In the genomic region with DNA sequence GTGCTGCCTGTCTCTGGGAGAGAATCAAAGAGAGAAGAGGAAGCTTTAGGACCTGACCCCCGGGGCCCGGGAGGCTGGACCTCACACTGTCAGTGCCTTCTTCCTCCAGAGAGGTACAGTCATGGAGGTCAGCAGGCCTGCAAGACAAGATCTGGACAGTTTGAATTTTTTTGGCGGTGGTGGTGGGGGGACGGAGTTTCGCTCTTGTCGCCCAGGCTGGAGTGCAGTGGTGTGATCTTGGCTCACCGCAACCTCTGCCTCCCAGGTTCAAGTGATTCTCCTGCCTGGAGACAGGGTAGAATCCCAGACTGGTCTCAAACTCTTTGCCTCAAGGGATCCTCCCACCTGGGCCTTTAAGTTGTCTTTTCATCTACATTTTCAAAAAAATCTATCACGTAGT, we compare ENCODE assay signal across 31 cellular contexts. TPM values are rescaled to one million over a fixed set of nuclear protein-coding genes. Genes with fewer than 3 reads are reported as not detected.
"Had no signal": no experiment of that assay in that cellular context is flagged by ENCODE, and none has a peak within 500 bp of the region (broad histone marks: within the 10 kb centered on the region; RNA-seq: fewer than 3 reads in every experiment).

No MANE protein-coding gene starts in this region.

- H3K27ac ChIP-seq: brain microvascular endothelial cell, esophagus muscularis mucosa, foreskin keratinocyte, gastroesophageal sphincter, WERI-Rb-1 had no signal

- H3K36me3 ChIP-seq: brain microvascular endothelial cell, esophagus muscularis mucosa, WERI-Rb-1 had no signal

- H3K27me3 Mint-ChIP-seq: activated B cell treated with CpG ODN at 0.5 μM for 24 hours; activated CD8-positive, alpha-beta T cell treated with anti-CD3 and anti-CD28 coated beads for 36 hours; activated naive CD8-positive, alpha-beta T cell; T-helper 17 cell had no signal

- ATAC-seq: activated CD4-positive, CD25-positive, alpha-beta regulatory T cell treated with anti-CD3 and anti-CD28 coated beads, Interleukin-2, amount 50 U/mL, for 24 hours; activated CD8-positive, alpha-beta T cell treated with anti-CD3 and anti-CD28 coated beads for 36 hours; activated T-cell treated with anti-CD3 and anti-CD28 coated beads, Interleukin-2, amount 50 U/mL, for 4 hours; activated T-helper 17 cell treated with anti-CD3 and anti-CD28 coated beads, Interleukin-2, amount 50 U/mL, for 72 hours; effector memory CD8-positive, alpha-beta T cell; gastroesophageal sphincter; T-helper 17 cell had no signal

- H3K27ac Mint-ChIP-seq: activated B cell treated with CpG ODN at 0.5 μM for 24 hours; activated CD8-positive, alpha-beta T cell treated with anti-CD3 and anti-CD28 coated beads for 36 hours; activated naive CD8-positive, alpha-beta T cell; activated T-helper 17 cell treated with anti-CD3 and anti-CD28 coated beads, Interleukin-2, amount 50 U/mL, for 72 hours; effector memory CD8-positive, alpha-beta T cell; T-helper 17 cell; T-helper 2 cell treated with Interferon-gamma antibody and Interleukin-4, amounts not matched to agents 5 μg/mL and 100 μg/mL, for 36 hours had no signal

- H3K4me1 Mint-ChIP-seq: activated T-helper 17 cell treated with anti-CD3 and anti-CD28 coated beads, Interleukin-2, amount 50 U/mL, for 72 hours; T-helper 17 cell had no signal

- H3K27me3 ChIP-seq: brain microvascular endothelial cell had no signal

- H3K9me3 ChIP-seq: esophagus muscularis mucosa, gastroesophageal sphincter had no signal

- H3K4me1 ChIP-seq: esophagus muscularis mucosa, foreskin keratinocyte, gastroesophageal sphincter had no signal

- H3K4me3 Mint-ChIP-seq: activated B cell treated with CpG ODN at 0.5 μM for 24 hours; activated CD8-positive, alpha-beta T cell treated with anti-CD3 and anti-CD28 coated beads for 36 hours; activated naive CD8-positive, alpha-beta T cell; activated T-cell treated with anti-CD3 and anti-CD28 coated beads, Interleukin-2, amount 50 U/mL, for 4 hours; activated T-helper 17 cell treated with anti-CD3 and anti-CD28 coated beads, Interleukin-2, amount 50 U/mL, for 72 hours; effector memory CD8-positive, alpha-beta T cell; T-helper 17 cell; T-helper 2 cell treated with Interferon-gamma antibody and Interleukin-4, amounts not matched to agents 5 μg/mL and 100 μg/mL, for 36 hours had no signal

- H3K9me3 Mint-ChIP-seq: activated B cell treated with CpG ODN at 0.5 μM for 24 hours; activated CD8-positive, alpha-beta T cell treated with anti-CD3 and anti-CD28 coated beads for 36 hours; activated T-cell treated with anti-CD3 and anti-CD28 coated beads, Interleukin-2, amount 50 U/mL, for 4 hours; activated T-helper 17 cell treated with anti-CD3 and anti-CD28 coated beads, Interleukin-2, amount 50 U/mL, for 72 hours; effector memory CD8-positive, alpha-beta T cell; T-helper 2 cell treated with Interferon-gamma antibody and Interleukin-4, amounts not matched to agents 5 μg/mL and 100 μg/mL, for 36 hours had no signal

- H3K4me3 ChIP-seq: esophagus muscularis mucosa, gastroesophageal sphincter had no signal

- DNase-seq: activated B cell treated with CpG ODN at 0.5 μM for 24 hours; activated CD4-positive, alpha-beta T cell treated with anti-CD3 and anti-CD28 coated beads for 48 hours; activated CD4-positive, alpha-beta T cell treated with anti-CD3 and anti-CD28 coated beads, Interleukin-2, amount 50 U/mL, for 1 hour; activated CD4-positive, alpha-beta T cell treated with anti-CD3 and anti-CD28 coated beads, Interleukin-2, amount 50 U/mL, for 48 hours; activated CD8-positive, alpha-beta memory T cell treated with anti-CD3 and anti-CD28 coated beads for 24 hours; activated CD8-positive, alpha-beta T cell treated with anti-CD3 and anti-CD28 coated beads for 36 hours; activated effector memory CD4-positive, alpha-beta T cell treated with Interleukin-2 at 50 U/mL for 16 hours; activated gamma-delta T cell treated with Interleukin-2 at 50 U/mL for 16 hours; activated naive CD4-positive, alpha-beta T cell treated with anti-CD3 and anti-CD28 coated beads, Interleukin-2, amount 50 U/mL, for 16 hours; activated naive CD4-positive, alpha-beta T cell treated with Interleukin-2 at 50 U/mL for 16 hours; activated T-cell treated with anti-CD3 and anti-CD28 coated beads, Interleukin-2, amount 50 U/mL, for 4 hours; anterior cingulate cortex; cortex of kidney; dermis blood vessel endothelial cell; effector CD4-positive, alpha-beta T cell; effector memory CD8-positive, alpha-beta T cell; erythroblast; T-helper 1 cell; T-helper 17 cell; WERI-Rb-1 had no signal

RNA-seq across cellular contexts. Expression of a gene that starts 34.4 kb away (rescaled TPM):
- total RNA-seq: activated B cell treated with CpG ODN at 0.5 μM for 24 hours; activated CD8-positive, alpha-beta T cell treated with anti-CD3 and anti-CD28 coated beads for 36 hours; activated T-cell treated with anti-CD3 and anti-CD28 coated beads, Interleukin-2, amount 50 U/mL, for 4 hours; activated T-helper 17 cell treated with anti-CD3 and anti-CD28 coated beads, Interleukin-2, amount 50 U/mL, for 72 hours; astrocyte; chondrocyte; dermis blood vessel endothelial cell; esophagus muscularis mucosa; foreskin keratinocyte; gastroesophageal sphincter; glomerular endothelial cell; T-helper 17 cell had no signal
- polyA plus RNA-seq: foreskin keratinocyte had no signal
